ENCODE assay signal across 8 cellular contexts in the genomic region with DNA sequence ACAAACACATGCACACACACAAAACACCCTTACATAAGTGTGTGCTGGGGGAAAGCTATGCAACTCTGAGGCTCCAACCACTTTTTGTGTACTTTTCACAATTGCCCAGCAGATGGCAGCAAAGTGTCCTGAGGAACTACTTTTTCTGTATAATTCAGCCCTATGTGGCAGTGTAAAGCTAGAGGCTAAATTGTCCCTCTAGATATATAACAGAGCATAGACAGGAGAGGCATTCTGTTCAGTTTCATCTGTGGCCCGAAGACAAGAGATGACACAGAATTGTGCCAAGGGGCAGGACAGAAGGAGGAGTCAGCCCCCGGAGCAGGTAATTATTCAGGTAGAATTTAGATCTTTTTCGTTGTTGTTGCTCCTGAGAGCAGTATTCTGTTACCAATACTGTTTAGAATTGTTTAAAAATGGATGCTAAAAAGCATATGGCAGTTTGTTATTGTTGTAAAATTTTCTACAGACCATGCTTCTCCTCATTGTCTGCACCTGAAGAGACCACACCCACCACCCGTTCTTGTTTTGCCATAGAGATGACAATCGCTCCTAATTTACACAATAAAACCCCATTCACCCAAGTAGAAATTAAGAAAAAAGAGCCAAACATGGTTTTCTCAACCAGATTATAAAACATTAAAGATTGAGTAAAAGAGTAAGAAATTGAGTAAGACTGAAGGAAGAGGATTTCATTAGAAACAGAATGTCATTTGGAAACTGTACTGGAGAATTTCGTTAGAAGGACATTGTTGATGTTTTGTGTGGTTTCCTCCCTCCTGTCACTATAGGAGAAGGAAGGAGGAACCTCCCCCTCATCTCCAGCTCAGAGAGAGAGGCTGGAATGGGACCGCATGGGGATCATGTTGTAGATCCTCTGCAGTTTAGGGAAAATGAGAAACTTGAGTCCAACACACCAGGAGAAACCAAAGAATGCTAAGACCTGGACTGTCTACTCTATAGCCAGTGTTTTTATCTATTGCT. TPM values are rescaled to one million over a fixed set of nuclear protein-coding genes. Genes with fewer than 3 reads are reported as not detected.
DNase-seq lines count a peak whose midpoint lies in the region; ATAC-seq and TF ChIP-seq lines count a peak whose summit lies in the region.

No MANE protein-coding gene starts in this region.

- no peak overlapping the region for H3K27ac Mint-ChIP-seq in osteocyte (ENCODE audit: unreplicated experiment)

- peak overlapping the region; percentile 42 for H3K27ac ChIP-seq in upper lobe of right lung

- H3K27me3 Mint-ChIP-seq in osteocyte (ENCODE audit: unreplicated experiment), result peaks cover 17% of the 10 kb centered on the region

- H3K4me1 ChIP-seq in upper lobe of right lung, result no peaks in the 10 kb centered on the region

- TF ChIP-seq CTCF in LNCAP (IDR thresholded peaks at IDR 0.05) (peak; percentile 77), osteocyte (IDR thresholded peaks at IDR 0.05) (peak; percentile 85), upper lobe of right lung (IDR thresholded peaks at IDR 0.05) (peak; percentile 82)

- no peak overlapping the region for H3K4me3 Mint-ChIP-seq in osteocyte (ENCODE audit: unreplicated experiment)

- H3K36me3 ChIP-seq in upper lobe of right lung, result no peaks in the 10 kb centered on the region

- H3K9me3 ChIP-seq in upper lobe of right lung, result no peaks in the 10 kb centered on the region

- intact Hi-C loops in upper lobe of right lung (cut with DNase I), result no loop called here

- DNase-seq in DMS79 (lab: John Stamatoyannopoulos, UW), result peak; percentile 17
- DNase-seq in SIG-M5 (lab: John Stamatoyannopoulos, UW), result peak; percentile 43
- peak; percentile 3 for DNase-seq in activated effector memory CD4-positive, alpha-beta T cell treated with Interleukin-2 at 50 U/mL for 16 hours
- DNase-seq in germinal center (ENCODE audit: low spot score), result peak; percentile 77
- DNase-seq in osteocyte (ENCODE audit: extremely low spot score, unreplicated experiment), result peak; percentile 85
- DNase-seq in upper lobe of right lung, result no peak

- no peaks in the 10 kb centered on the region for H3K36me3 Mint-ChIP-seq in osteocyte (ENCODE audit: unreplicated experiment)

- no peak overlapping the region for H3K4me3 ChIP-seq in upper lobe of right lung

- ATAC-seq in GM21786 (IDR thresholded peaks at IDR 0.05; ENCODE audit: unreplicated experiment), result peak; percentile 66
- peak; percentile 92 for ATAC-seq in upper lobe of right lung

- H3K9me3 Mint-ChIP-seq in osteocyte (ENCODE audit: unreplicated experiment), result no peaks in the 10 kb centered on the region

- H3K4me1 Mint-ChIP-seq in osteocyte (ENCODE audit: unreplicated experiment), result peaks cover 3% of the 10 kb centered on the region

- no peaks in the 10 kb centered on the region for H3K27me3 ChIP-seq in upper lobe of right lung

RNA-seq across cellular contexts. Expression of gene MS4A7, which starts 14.5 kb away (rescaled TPM):
- total RNA-seq in osteocyte (not detected in 2 replicates), upper lobe of right lung (184 TPM)

RNA-seq across cellular contexts. Expression of gene MS4A14, which starts 32.4 kb away (rescaled TPM):
- total RNA-seq in osteocyte (not detected in 2 replicates), upper lobe of right lung (10.3 TPM)

RNA-seq across cellular contexts. Expression of gene MS4A6E, which starts 36.8 kb away (rescaled TPM):
- not detected in 2 replicates for total RNA-seq in osteocyte
- not detected for total RNA-seq in upper lobe of right lung

Comparison
In these comparisons a context has a peak if more than half of its experiments do, and no peak if none do; other contexts are left out.
1. RNA of gene MS4A7, which starts 14.5 kb away (total RNA-seq): 184 TPM in upper lobe of right lung (single experiment); not detected in osteocyte; every median in the first group is over 100 times any median in the second.
2. RNA of gene MS4A14, which starts 32.4 kb away (total RNA-seq): 10.3 TPM in upper lobe of right lung (single experiment); not detected in osteocyte; every median in the first group is over 10 times any median in the second.
3. Peak in every context shown above with its lines, with median percentiles within 50 percentile points of each other: CTCF ChIP-seq.